Comparison of ENCODE assay signal across 30 cellular contexts in genomic region chr15:89043031-89044002, GRCh38.
"Had no signal": no experiment of that assay in that cellular context is flagged by ENCODE, and none has a peak within 500 bp of the region (broad histone marks: within the 10 kb centered on the region; RNA-seq: fewer than 3 reads in every experiment).

No MANE protein-coding gene starts in this region.

- H3K4me3 ChIP-seq: cardiac muscle cell, MG63 had no signal

- H3K36me3 Mint-ChIP-seq: activated naive CD8-positive, alpha-beta T cell; T-cell had no signal

- DNase-seq: activated CD4-positive, alpha-beta memory T cell treated with anti-CD3 and anti-CD28 coated beads, Interleukin-2, amount 10 ng/mL, durations not matched to agents 7 days and 5 days; activated CD4-positive, alpha-beta T cell treated with anti-CD3 and anti-CD28 coated beads, Interleukin-2, amount 10 ng/mL, durations not matched to agents 7 days and 5 days; activated CD4-positive, CD25-positive, alpha-beta regulatory T cell; activated gamma-delta T cell; activated naive CD4-positive, alpha-beta T cell treated with anti-CD3 and anti-CD28 coated beads for 36 hours; activated T-cell treated with anti-CD3 and anti-CD28 coated beads for 4 hours; activated T-cell treated with anti-CD3 and anti-CD28 coated beads, Interleukin-2, amount 50 U/mL, for 48 hours; amygdala; brain microvascular endothelial cell; cerebellar nuclear complex; MG63; NCI-H1105 treated with DMSO at 0.1 percent for 48 hours; NCI-H1436 treated with DMSO at 0.1 percent for 48 hours; NCI-H187 treated with DMSO at 0.1 percent for 48 hours; NCI-H2107; NCI-H345; NCI-H510A; NCI-H526 treated with DMSO at 0.1 percent for 48 hours; NCI-H82; NK-92 treated with Interleukin-12 subunit alpha and Interleukin-12 subunit beta, amount 100 ng/mL, for 24 hours; PC-3; SHP77 treated with DMSO at 0.1 percent for 48 hours; T-cell; T-helper 2 cell; T1000 had no signal

- H3K27ac ChIP-seq: brain microvascular endothelial cell, cardiac muscle cell, VCaP had no signal

- H3K9me3 Mint-ChIP-seq: activated CD4-positive, alpha-beta memory T cell treated with anti-CD3 and anti-CD28 coated beads, Interleukin-2, amount 10 ng/mL, durations not matched to agents 7 days and 5 days; activated CD4-positive, alpha-beta T cell treated with anti-CD3 and anti-CD28 coated beads, Interleukin-2, amount 10 ng/mL, durations not matched to agents 7 days and 5 days; activated T-helper 17 cell treated with anti-CD3 and anti-CD28 coated beads, Interleukin-2, amount 50 U/mL, for 72 hours; T-cell had no signal

- H3K4me3 Mint-ChIP-seq: activated CD4-positive, alpha-beta memory T cell treated with anti-CD3 and anti-CD28 coated beads, Interleukin-2, amount 10 ng/mL, durations not matched to agents 7 days and 5 days; activated CD4-positive, alpha-beta T cell treated with anti-CD3 and anti-CD28 coated beads, Interleukin-2, amount 10 ng/mL, durations not matched to agents 7 days and 5 days; activated naive CD4-positive, alpha-beta T cell treated with anti-CD3 and anti-CD28 coated beads for 36 hours; activated naive CD8-positive, alpha-beta T cell; activated T-helper 17 cell treated with anti-CD3 and anti-CD28 coated beads, Interleukin-2, amount 50 U/mL, for 72 hours; T-cell had no signal

- H3K4me1 Mint-ChIP-seq: activated CD4-positive, alpha-beta memory T cell treated with anti-CD3 and anti-CD28 coated beads, Interleukin-2, amount 10 ng/mL, durations not matched to agents 7 days and 5 days; activated CD4-positive, alpha-beta T cell treated with anti-CD3 and anti-CD28 coated beads, Interleukin-2, amount 10 ng/mL, durations not matched to agents 7 days and 5 days; activated T-helper 17 cell treated with anti-CD3 and anti-CD28 coated beads, Interleukin-2, amount 50 U/mL, for 72 hours; T-cell had no signal

- H3K27me3 ChIP-seq: brain microvascular endothelial cell, cardiac muscle cell, MG63 had no signal

- FAIRE-seq: RCC 7860 had no signal

- H3K36me3 ChIP-seq: brain microvascular endothelial cell, cardiac muscle cell, MG63 had no signal

- ATAC-seq: activated T-helper 17 cell treated with anti-CD3 and anti-CD28 coated beads, Interleukin-2, amount 50 U/mL, for 72 hours; PC-3; T-cell had no signal

- H3K27ac Mint-ChIP-seq: activated CD4-positive, alpha-beta memory T cell treated with anti-CD3 and anti-CD28 coated beads, Interleukin-2, amount 10 ng/mL, durations not matched to agents 7 days and 5 days; activated CD4-positive, alpha-beta T cell treated with anti-CD3 and anti-CD28 coated beads, Interleukin-2, amount 10 ng/mL, durations not matched to agents 7 days and 5 days; activated naive CD4-positive, alpha-beta T cell treated with anti-CD3 and anti-CD28 coated beads for 36 hours; activated naive CD8-positive, alpha-beta T cell; activated T-helper 17 cell treated with anti-CD3 and anti-CD28 coated beads, Interleukin-2, amount 50 U/mL, for 72 hours; T-cell had no signal

- H3K9me3 ChIP-seq: MG63 had no signal
